ENCODE assay signal across 16 cellular contexts in the genomic region with DNA sequence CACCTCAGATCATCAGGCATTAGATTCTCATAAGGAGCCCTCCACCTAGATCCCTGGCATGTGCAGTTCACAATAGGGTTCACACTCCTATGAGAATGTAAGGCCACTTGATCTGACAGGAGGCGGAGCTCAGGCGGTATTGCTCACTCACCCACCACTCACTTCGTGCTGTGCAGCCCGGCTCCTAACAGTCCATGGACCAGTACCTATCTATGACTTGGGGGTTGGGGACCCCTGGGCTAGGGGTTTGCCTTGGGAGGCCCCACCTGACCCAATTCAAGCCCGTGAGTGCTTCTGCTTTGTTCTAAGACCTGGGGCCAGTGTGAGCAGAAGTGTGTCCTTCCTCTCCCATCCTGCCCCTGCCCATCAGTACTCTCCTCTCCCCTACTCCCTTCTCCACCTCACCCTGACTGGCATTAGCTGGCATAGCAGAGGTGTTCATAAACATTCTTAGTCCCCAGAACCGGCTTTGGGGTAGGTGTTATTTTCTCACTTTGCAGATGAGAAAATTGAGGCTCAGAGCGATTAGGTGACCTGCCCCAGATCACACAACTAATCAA. TPM values are rescaled to one million over a fixed set of nuclear protein-coding genes. Genes with fewer than 3 reads are reported as not detected.
DNase-seq lines count a peak whose midpoint lies in the region; ATAC-seq and TF ChIP-seq lines count a peak whose summit lies in the region.
"Had no signal": no experiment of that assay in that cellular context is flagged by ENCODE, and none has a peak within 500 bp of the region (broad histone marks: within the 10 kb centered on the region; RNA-seq: fewer than 3 reads in every experiment).

No MANE protein-coding gene starts in this region.

- H3K4me3 ChIP-seq in PC-9, result no peak overlapping the region
- H3K4me3 ChIP-seq in hepatocyte, result no peak overlapping the region
- H3K4me3 ChIP-seq in sigmoid colon, result no peak overlapping the region
- H3K4me3 ChIP-seq in heart left ventricle, result no peak overlapping the region
- H3K4me3 ChIP-seq: GM23338 had no signal

- no peaks in the 10 kb centered on the region for H3K27me3 ChIP-seq in PC-9 (ENCODE audit: insufficient read depth, low read depth)
- H3K27me3 ChIP-seq in hepatocyte, result no peaks in the 10 kb centered on the region
- no peaks in the 10 kb centered on the region for H3K27me3 ChIP-seq in sigmoid colon
- no peaks in the 10 kb centered on the region for H3K27me3 ChIP-seq in heart left ventricle
- H3K27me3 ChIP-seq: BE2C had no signal

- H3F3A ChIP-seq in PC-9 (ENCODE audit: insufficient read depth, low read depth), result no peaks in the 10 kb centered on the region

- intact Hi-C loops in PC-9 (cut with micrococcal nuclease; ENCODE audit: unreplicated experiment), result no loop called here
- intact Hi-C loops in sigmoid colon (cut with DNase I), result no loop called here
- intact Hi-C loops in heart left ventricle (cut with DNase I), result loop anchor here in 2 of 10 donors (5.0 kb wide), 1 partner anchor 40 kb away; the partner anchor contains the start of gene APOA5 (in 2 of the 2)

- BruUV-seq in PC-9 (replicated peaks; lab: Mats Ljungman, UMichigan), result no TSS peak

- no peak for TF ChIP-seq CTCF in PC-9 (conservative IDR thresholded peaks at IDR 0.05)
- no peak for TF ChIP-seq CTCF in hepatocyte (IDR thresholded peaks at IDR 0.05; ENCODE audit: poor library complexity)
- no peak for TF ChIP-seq CTCF in sigmoid colon (IDR thresholded peaks at IDR 0.05)
- no peak for TF ChIP-seq CTCF in heart left ventricle (IDR thresholded peaks at IDR 0.05)

- H3K27ac ChIP-seq in PC-9 (no peak overlapping the region), hepatocyte (peak overlapping the region; percentile 62), sigmoid colon (no peak overlapping the region), heart left ventricle (no peak overlapping the region)

- H3K36me3 ChIP-seq in PC-9 (ENCODE audit: low read depth) (no peaks in the 10 kb centered on the region), hepatocyte (replicated peaks; ENCODE audit: insufficient read depth, low read depth) (no peaks in the 10 kb centered on the region), sigmoid colon (no peaks in the 10 kb centered on the region), heart left ventricle (no peaks in the 10 kb centered on the region)
- H3K36me3 ChIP-seq: BE2C had no signal

- H3K9me3 ChIP-seq in PC-9 (ENCODE audit: insufficient read depth, low read depth) (no peaks in the 10 kb centered on the region), hepatocyte (ENCODE audit: low read depth) (no peaks in the 10 kb centered on the region), sigmoid colon (no peaks in the 10 kb centered on the region), heart left ventricle (no peaks in the 10 kb centered on the region)
- H3K9me3 ChIP-seq: BE2C had no signal

- H3K9me2 ChIP-seq in PC-9 (ENCODE audit: insufficient read depth) (no peaks in the 10 kb centered on the region), hepatocyte (replicated peaks; ENCODE audit: insufficient read depth) (no peaks in the 10 kb centered on the region)

- H3K79me2 ChIP-seq in PC-9 (ENCODE audit: low read depth) (no peaks in the 10 kb centered on the region), hepatocyte (peaks cover 5% of the 10 kb centered on the region)

- H4K20me1 ChIP-seq in PC-9 (ENCODE audit: insufficient read depth), result no peaks in the 10 kb centered on the region
- no peaks in the 10 kb centered on the region for H4K20me1 ChIP-seq in hepatocyte (ENCODE audit: insufficient read depth, poor library complexity, severe bottlenecking)

- CTCF ChIA-PET in PC-9 (lab: Charles Lee), result no interaction called here

- no peak for TF ChIP-seq EP300 in sigmoid colon (IDR thresholded peaks at IDR 0.05)

- H3K4me1 ChIP-seq in PC-9 (replicated peaks; ENCODE audit: insufficient read depth), result peaks cover 8% of the 10 kb centered on the region; the same call in 1 of the 2 replicates
- peaks cover 48% of the 10 kb centered on the region for H3K4me1 ChIP-seq in hepatocyte (ENCODE audit: insufficient read depth)
- H3K4me1 ChIP-seq in sigmoid colon, result peaks cover 0 to 19% (median 13%) of the 10 kb centered on the region in 4 donors
- peaks cover 0 to 28% (median 22%) of the 10 kb centered on the region in 12 donors for H3K4me1 ChIP-seq in heart left ventricle

- 81% methylated on average over 7 of the region's 7 CpGs for WGBS in hepatocyte (ENCODE audit: low lambda C conversion rate, missing lambda C conversion rate)
- WGBS in sigmoid colon, 2 donors, result 78 to 92% methylated on average over 7 of the region's 7 CpGs
- 92 to 98% (median 97%) methylated on average over 6 to 7 of the region's 7 CpGs for WGBS in heart left ventricle, 4 donors

- no peak for ATAC-seq in GM18868 (IDR thresholded peaks at IDR 0.05; ENCODE audit: unreplicated experiment)
- ATAC-seq in heart left ventricle, result no peak
- ATAC-seq: GM23338 had no signal

- POLR2A ChIA-PET in PC-9 (lab: Charles Lee; ENCODE audit: unreplicated experiment), result no interaction called here

- TF ChIP-seq POLR2A in sigmoid colon (IDR thresholded peaks at IDR 0.05), result no peak
- TF ChIP-seq POLR2A in heart left ventricle (IDR thresholded peaks at IDR 0.05), result no peak

- no peak overlapping the region for H2AFZ ChIP-seq in PC-9
- H2AFZ ChIP-seq in hepatocyte, result no peak overlapping the region
- H2AFZ ChIP-seq: GM23338 had no signal

- DNase-seq in PC-9 (no peak), hepatocyte (ENCODE audit: low spot score) (no peak), mesenteric fat pad (ENCODE audit: low spot score) (peak; percentile 80), sigmoid colon (peak; percentile 50), iPS-NIHi7 (ENCODE audit: extremely low spot score) (no peak), heart left ventricle (no peak), activated gamma-delta T cell treated with Interleukin-2 at 50 U/mL for 16 hours (no peak)
- DNase-seq: ACHN; BE2C; C1 segment of cervical spinal cord; CD4-positive, CD25-positive, alpha-beta regulatory T cell; CD8-positive, alpha-beta memory T cell; COR-L47; HCEC 1CT had no signal

- H3K4me2 ChIP-seq in PC-9 (peak overlapping the region; percentile 3; the same call in 1 of the 2 replicates), hepatocyte (peak overlapping the region; percentile 41)
- H3K4me2 ChIP-seq: GM23338 had no signal

RNA-seq across cellular contexts. Expression of gene APOC3, which starts 2.2 kb away (rescaled TPM):
- total RNA-seq in PC-9 (2021) (not detected in 2 replicates), hepatocyte (2,309 and 2,825 TPM in 2 replicates), mesenteric fat pad (2.2 TPM), sigmoid colon (not detected), heart left ventricle (1 to 10 TPM in 1 of 9 donors, under 1 TPM in 1, not detected in 7; 0.39 to 9.9 TPM)
- polyA plus RNA-seq in hepatocyte (1,438 and 2,125 TPM in 2 replicates), sigmoid colon (1 to 10 TPM in 1 of 3 donors, under 1 TPM in 1, not detected in 1; 0.19 to 4.4 TPM), heart left ventricle (not detected)
- total RNA-seq: CD4-positive, CD25-positive, alpha-beta regulatory T cell; CD8-positive, alpha-beta memory T cell; GM23338 had no signal
- polyA plus RNA-seq: CD4-positive, CD25-positive, alpha-beta regulatory T cell; CD8-positive, alpha-beta memory T cell; GM23338 had no signal

RNA-seq across cellular contexts. Expression of gene APOA1, which starts 5.6 kb away (rescaled TPM):
- not detected in 2 replicates for total RNA-seq in PC-9 (2021)
- 4,253 and 4,361 TPM in 2 replicates for total RNA-seq in hepatocyte
- polyA plus RNA-seq in hepatocyte, result 5,326 and 7,624 TPM in 2 replicates
- total RNA-seq in mesenteric fat pad, result 4.2 TPM
- under 1 TPM in 2 of 4 donors, not detected in 2; 0.54 to 0.55 TPM for total RNA-seq in sigmoid colon
- polyA plus RNA-seq in sigmoid colon, result 1 to 10 TPM in 2 of 3 donors, under 1 TPM in 1; 0.32 to 3.0 (median 2.8) TPM
- total RNA-seq in heart left ventricle, result 100 to 1,000 TPM in 2 of 9 donors, 10 to 100 TPM in 6, 1 to 10 TPM in 1; 10.0 to 383 (median 59.3) TPM
- 100 to 1,000 TPM in 1 of 2 donors, 10 to 100 TPM in 1; 87.7 to 422 TPM for polyA plus RNA-seq in heart left ventricle
- total RNA-seq: CD4-positive, CD25-positive, alpha-beta regulatory T cell; GM23338 had no signal
- polyA plus RNA-seq: CD8-positive, alpha-beta memory T cell had no signal

RNA-seq across cellular contexts. Expression of gene APOA4, which starts 8.8 kb away (rescaled TPM):
- not detected in 2 replicates for total RNA-seq in PC-9 (2021)
- total RNA-seq in hepatocyte, result 1,055 and 1,133 TPM in 2 replicates
- 548 and 810 TPM in 2 replicates for polyA plus RNA-seq in hepatocyte
- total RNA-seq in mesenteric fat pad, result 15.0 TPM
- not detected for total RNA-seq in sigmoid colon
- polyA plus RNA-seq in sigmoid colon, result 1 to 10 TPM in 2 of 3 donors, under 1 TPM in 1; 0.04 to 5.3 (median 3.0) TPM
- total RNA-seq in heart left ventricle, result not detected
- polyA plus RNA-seq in heart left ventricle, result under 1 TPM in 1 of 2 donors, not detected in 1; 0.86 TPM
- total RNA-seq: CD4-positive, CD25-positive, alpha-beta regulatory T cell; CD8-positive, alpha-beta memory T cell; GM23338 had no signal
- polyA plus RNA-seq: CD4-positive, CD25-positive, alpha-beta regulatory T cell; CD8-positive, alpha-beta memory T cell; GM23338 had no signal

RNA-seq across cellular contexts. Expression of gene APOA5, which starts 40.2 kb away (rescaled TPM):
- not detected in 2 replicates for total RNA-seq in PC-9 (2021)
- total RNA-seq in hepatocyte, result 16.3 and 20.3 TPM in 2 replicates
- polyA plus RNA-seq in hepatocyte, result 13.4 and 14.6 TPM in 2 replicates
- total RNA-seq in mesenteric fat pad, result not detected
- not detected for total RNA-seq in sigmoid colon
- polyA plus RNA-seq in sigmoid colon, result not detected
- not detected for total RNA-seq in heart left ventricle
- not detected for polyA plus RNA-seq in heart left ventricle
- total RNA-seq: CD4-positive, CD25-positive, alpha-beta regulatory T cell; CD8-positive, alpha-beta memory T cell had no signal
- polyA plus RNA-seq: CD4-positive, CD25-positive, alpha-beta regulatory T cell; CD8-positive, alpha-beta memory T cell had no signal

RNA-seq across cellular contexts. Expression of gene ZPR1, which starts 44.0 kb away (rescaled TPM):
- 29.6 and 33.0 TPM in 2 replicates for total RNA-seq in PC-9 (2021)
- total RNA-seq in hepatocyte, result 38.3 and 38.6 TPM in 2 replicates
- 50.1 and 53.3 TPM in 2 replicates for polyA plus RNA-seq in hepatocyte
- total RNA-seq in mesenteric fat pad, result 79.1 TPM
- 10 to 100 TPM; 14.7 to 28.6 (median 21.0) TPM for total RNA-seq in sigmoid colon
- polyA plus RNA-seq in sigmoid colon, result 10 to 100 TPM; 16.8 to 22.5 (median 17.3) TPM
- 10 to 100 TPM in 8 of 9 donors, 1 to 10 TPM in 1; 9.7 to 48.7 (median 27.1) TPM for total RNA-seq in heart left ventricle
- 10 to 100 TPM in 1 of 2 donors, 1 to 10 TPM in 1; 6.2 to 59.4 TPM for polyA plus RNA-seq in heart left ventricle

Comparison
In these comparisons a context has a peak if more than half of its experiments do, and no peak if none do; other contexts are left out.
1. DNase-seq: peak in mesenteric fat pad (single experiment) and sigmoid colon (single experiment); none in PC-9 (0 of 2), hepatocyte (single experiment), iPS-NIHi7 (single experiment), heart left ventricle (0 of 5) and activated gamma-delta T cell treated with Interleukin-2 at 50 U/mL for 16 hours (single experiment).
2. RNA of gene APOC3, which starts 2.2 kb away (total RNA-seq): 2,309 to 2,825 TPM in hepatocyte; 2.2 TPM in mesenteric fat pad (single experiment), not detected in PC-9, not detected in sigmoid colon and 0.39 to 9.9 TPM in heart left ventricle; every median in the first group is over 100 times any median in the second.
3. RNA of gene APOA1, which starts 5.6 kb away (total RNA-seq): 4,253 to 4,361 TPM in hepatocyte; 10.0 to 383 TPM in heart left ventricle, 4.2 TPM in mesenteric fat pad (single experiment), 0.54 to 0.55 TPM in sigmoid colon and not detected in PC-9; every median in the first group is over 10 times any median in the second.
4. RNA of gene APOA4, which starts 8.8 kb away (total RNA-seq): 1,055 to 1,133 TPM in hepatocyte; 15.0 TPM in mesenteric fat pad (single experiment), not detected in PC-9, not detected in sigmoid colon and not detected in heart left ventricle; every median in the first group is over 10 times any median in the second.